16 cellular contexts compared by ENCODE assay signal in genomic region chr10:118621304-118621942, GRCh38. TPM values are rescaled to one million over a fixed set of nuclear protein-coding genes. Genes with fewer than 3 reads are reported as not detected.
DNase-seq lines count a peak whose midpoint lies in the region; ATAC-seq and TF ChIP-seq lines count a peak whose summit lies in the region.
"Had no signal": no experiment of that assay in that cellular context is flagged by ENCODE, and none has a peak within 500 bp of the region (broad histone marks: within the 10 kb centered on the region; RNA-seq: fewer than 3 reads in every experiment).

No MANE protein-coding gene starts in this region.

- POLR2A ChIA-PET in activated CD8-positive, alpha-beta T cell treated with anti-CD3 and anti-CD28 coated beads, Interleukin-2, amount 10 ng/mL, durations not matched to agents 7 days and 5 days (lab: Charles Lee): no interaction called here
- POLR2A ChIA-PET in naive thymus-derived CD8-positive, alpha-beta T cell (lab: Charles Lee): interaction anchor here (0.5 to 1.2 kb wide), 4 partner anchors 22 to 133 kb away, joined by 3 to 7 read pairs (median 4); partner anchors contain the start of gene CACUL1

- H3K4me3 ChIP-seq in BLaER1 treated with 17β-estradiol and CSF1 and Interleukin-3, amounts not matched to agents 10 nM and 100 nM: no peak overlapping the region
- H3K4me3 ChIP-seq in Jurkat, Clone E6-1 (ENCODE audit: low read length): no peak overlapping the region
- H3K4me3 ChIP-seq in Peyer's patch: no peak overlapping the region
- H3K4me3 ChIP-seq: dorsolateral prefrontal cortex, sigmoid colon, SJSA1 had no signal

- H3K27me3 ChIP-seq in BLaER1 treated with 17β-estradiol and CSF1 and Interleukin-3, amounts not matched to agents 10 nM and 100 nM: no peaks in the 10 kb centered on the region
- H3K27me3 ChIP-seq in Peyer's patch: no peaks in the 10 kb centered on the region
- H3K27me3 ChIP-seq: sigmoid colon had no signal

- no peak overlapping the region for H3K9ac ChIP-seq in BLaER1 treated with 17β-estradiol and CSF1 and Interleukin-3, amounts not matched to agents 10 nM and 100 nM

- H3K27ac Mint-ChIP-seq in activated CD8-positive, alpha-beta T cell treated with anti-CD3 and anti-CD28 coated beads, Interleukin-2, amount 10 ng/mL, durations not matched to agents 7 days and 5 days: no peak overlapping the region
- peak overlapping the region; percentile 4 to 92 (median 73) for H3K27ac Mint-ChIP-seq in naive thymus-derived CD8-positive, alpha-beta T cell
- H3K27ac Mint-ChIP-seq in glutamatergic neuron (ENCODE audit: unreplicated experiment): no peak overlapping the region

- DNase-seq in Jurkat, Clone E6-1 (ENCODE audit: low read depth, low spot score): peak; percentile 76
- DNase-seq in activated CD8-positive, alpha-beta T cell treated with anti-CD3 and anti-CD28 coated beads, Interleukin-2, amount 10 ng/mL, durations not matched to agents 7 days and 5 days: no peak
- DNase-seq in naive thymus-derived CD8-positive, alpha-beta T cell: peak in 5 of 10 donors; percentile 2 to 73 (median 43)
- DNase-seq in GF-D8 (lab: John Stamatoyannopoulos, UW) (no peak), Peyer's patch (no peak), glutamatergic neuron (no peak)
- DNase-seq: anterior cingulate cortex, dorsolateral prefrontal cortex, naive B cell, NCI-H748 treated with DMSO at 0.1 percent for 48 hours, sigmoid colon had no signal

- no peaks in the 10 kb centered on the region for H3K9me3 ChIP-seq in BLaER1 treated with 17β-estradiol and CSF1 and Interleukin-3, amounts not matched to agents 10 nM and 100 nM (replicated peaks in 1 of 11)
- H3K9me3 ChIP-seq in Peyer's patch: no peaks in the 10 kb centered on the region
- H3K9me3 ChIP-seq: sigmoid colon, SJSA1 had no signal

- peak overlapping the region; percentile 14 to 45 (median 36); a peak in 18 of 22 replicates for H3K4me2 ChIP-seq in BLaER1 treated with 17β-estradiol and CSF1 and Interleukin-3, amounts not matched to agents 10 nM and 100 nM

- no peaks in the 10 kb centered on the region for H3K36me3 ChIP-seq in BLaER1 treated with 17β-estradiol and CSF1 and Interleukin-3, amounts not matched to agents 10 nM and 100 nM
- H3K36me3 ChIP-seq in Peyer's patch: no peaks in the 10 kb centered on the region
- H3K36me3 ChIP-seq: sigmoid colon, SJSA1 had no signal

- no peak for TF ChIP-seq POLR2A in Peyer's patch (IDR thresholded peaks at IDR 0.05)

- H3K4me3 Mint-ChIP-seq in activated CD8-positive, alpha-beta T cell treated with anti-CD3 and anti-CD28 coated beads, Interleukin-2, amount 10 ng/mL, durations not matched to agents 7 days and 5 days: no peak overlapping the region
- H3K4me3 Mint-ChIP-seq in naive thymus-derived CD8-positive, alpha-beta T cell: peak overlapping the region in 9 of 10 donors; percentile 18 to 80 (median 60)
- no peak overlapping the region for H3K4me3 Mint-ChIP-seq in glutamatergic neuron (ENCODE audit: unreplicated experiment)
- H3K4me3 Mint-ChIP-seq: naive B cell had no signal

- TF ChIP-seq CTCF in Peyer's patch (IDR thresholded peaks at IDR 0.05) (no peak), glutamatergic neuron (IDR thresholded peaks at IDR 0.05; ENCODE audit: partially characterized antibody, unreplicated experiment) (no peak)

- H3K9me3 Mint-ChIP-seq in activated CD8-positive, alpha-beta T cell treated with anti-CD3 and anti-CD28 coated beads, Interleukin-2, amount 10 ng/mL, durations not matched to agents 7 days and 5 days (ENCODE audit: insufficient read depth): no peaks in the 10 kb centered on the region
- H3K9me3 Mint-ChIP-seq in naive thymus-derived CD8-positive, alpha-beta T cell: no peaks in the 10 kb centered on the region
- H3K9me3 Mint-ChIP-seq in glutamatergic neuron (ENCODE audit: unreplicated experiment): no peaks in the 10 kb centered on the region

- ATAC-seq in activated CD8-positive, alpha-beta T cell treated with anti-CD3 and anti-CD28 coated beads, Interleukin-2, amount 10 ng/mL, durations not matched to agents 7 days and 5 days: peak; percentile 60
- peak; percentile 80 to 92 for ATAC-seq in naive thymus-derived CD8-positive, alpha-beta T cell
- ATAC-seq in HG02678 (IDR thresholded peaks at IDR 0.05; ENCODE audit: unreplicated experiment): no peak

- H3K27ac ChIP-seq in BLaER1 treated with 17β-estradiol and CSF1 and Interleukin-3, amounts not matched to agents 10 nM and 100 nM: no peak overlapping the region
- H3K27ac ChIP-seq in Peyer's patch: no peak overlapping the region
- H3K27ac ChIP-seq: SJSA1 had no signal

- H3K4me1 ChIP-seq in BLaER1 treated with 17β-estradiol and CSF1 and Interleukin-3, amounts not matched to agents 10 nM and 100 nM: peaks cover 7 to 11% (median 8%) of the 10 kb centered on the region in 10 experiments; a peak in 16 of 20 replicates
- no peaks in the 10 kb centered on the region for H3K4me1 ChIP-seq in Peyer's patch
- H3K4me1 ChIP-seq: sigmoid colon, SJSA1 had no signal

- CTCF ChIA-PET in activated CD8-positive, alpha-beta T cell treated with anti-CD3 and anti-CD28 coated beads, Interleukin-2, amount 10 ng/mL, durations not matched to agents 7 days and 5 days (lab: Charles Lee): interaction anchor here (0.7 to 0.8 kb wide), 2 partner anchors 100 to 107 kb away, joined by 3 read pairs; no protein-coding TSS in a partner anchor

- H3K36me3 Mint-ChIP-seq in activated CD8-positive, alpha-beta T cell treated with anti-CD3 and anti-CD28 coated beads, Interleukin-2, amount 10 ng/mL, durations not matched to agents 7 days and 5 days (ENCODE audit: low read depth): no peaks in the 10 kb centered on the region
- H3K36me3 Mint-ChIP-seq in naive thymus-derived CD8-positive, alpha-beta T cell: no peaks in the 10 kb centered on the region
- no peaks in the 10 kb centered on the region for H3K36me3 Mint-ChIP-seq in glutamatergic neuron (ENCODE audit: unreplicated experiment)
- H3K36me3 Mint-ChIP-seq: naive B cell had no signal

- H3K4me1 Mint-ChIP-seq in activated CD8-positive, alpha-beta T cell treated with anti-CD3 and anti-CD28 coated beads, Interleukin-2, amount 10 ng/mL, durations not matched to agents 7 days and 5 days (ENCODE audit: low read depth): peaks cover 15% of the 10 kb centered on the region
- H3K4me1 Mint-ChIP-seq in naive thymus-derived CD8-positive, alpha-beta T cell: peaks cover 14 to 25% (median 18%) of the 10 kb centered on the region in 4 donors
- H3K4me1 Mint-ChIP-seq in glutamatergic neuron (ENCODE audit: low read depth, unreplicated experiment): peaks cover 3% of the 10 kb centered on the region
- H3K4me1 Mint-ChIP-seq: naive B cell had no signal

- no peaks in the 10 kb centered on the region for H4K20me1 ChIP-seq in BLaER1 treated with 17β-estradiol and CSF1 and Interleukin-3, amounts not matched to agents 10 nM and 100 nM

- H3K27me3 Mint-ChIP-seq in activated CD8-positive, alpha-beta T cell treated with anti-CD3 and anti-CD28 coated beads, Interleukin-2, amount 10 ng/mL, durations not matched to agents 7 days and 5 days (ENCODE audit: low read depth): no peaks in the 10 kb centered on the region
- peaks cover 0 to 4% (median 0%) of the 10 kb centered on the region in 5 donors for H3K27me3 Mint-ChIP-seq in naive thymus-derived CD8-positive, alpha-beta T cell
- peaks cover 4% of the 10 kb centered on the region for H3K27me3 Mint-ChIP-seq in glutamatergic neuron (ENCODE audit: unreplicated experiment)

RNA-seq across cellular contexts. Expression of gene PRLHR, which starts 26.0 kb away (rescaled TPM):
- polyA plus RNA-seq in Jurkat, Clone E6-1 (2012; ENCODE audit: insufficient read depth, insufficient read length): not detected
- total RNA-seq in activated CD8-positive, alpha-beta T cell treated with anti-CD3 and anti-CD28 coated beads, Interleukin-2, amount 10 ng/mL, durations not matched to agents 7 days and 5 days: not detected
- not detected for total RNA-seq in naive thymus-derived CD8-positive, alpha-beta T cell
- polyA plus RNA-seq in naive thymus-derived CD8-positive, alpha-beta T cell: not detected
- total RNA-seq in Peyer's patch (not detected), glutamatergic neuron (ENCODE audit: unreplicated experiment) (0.22 TPM)
- total RNA-seq: kidney epithelial cell, SJSA1 had no signal
- polyA plus RNA-seq: BJ had no signal

Comparison
In these comparisons a context has a peak if more than half of its experiments do, and no peak if none do; other contexts are left out.
1. H3K27ac Mint-ChIP-seq: peak in naive thymus-derived CD8-positive, alpha-beta T cell (10 of 10); none in activated CD8-positive, alpha-beta T cell treated with anti-CD3 and anti-CD28 coated beads, Interleukin-2, amount 10 ng/mL, durations not matched to agents 7 days and 5 days (single experiment) and glutamatergic neuron (single experiment).
2. H3K4me3 Mint-ChIP-seq: peak in naive thymus-derived CD8-positive, alpha-beta T cell (9 of 10); none in activated CD8-positive, alpha-beta T cell treated with anti-CD3 and anti-CD28 coated beads, Interleukin-2, amount 10 ng/mL, durations not matched to agents 7 days and 5 days (single experiment) and glutamatergic neuron (single experiment).